Comparison of ENCODE assay signal across 2 cellular contexts in genomic region chr11:1163911-1164735, GRCh38.
TF ChIP-seq lines count a peak whose summit lies in the region.

No MANE protein-coding gene starts in this region.

TF ChIP-seq in SK-N-SH, 30 proteins besides CTCF, POLR2A, EP300 and RAD21 (continued from another document):
- TF ChIP-seq JUND (IDR thresholded peaks at IDR 0.05), result no peak
- TF ChIP-seq POLR2AphosphoS5 (IDR thresholded peaks at IDR 0.05; ENCODE audit: low read depth, low read length), result no peak
- no peak for TF ChIP-seq USF1 (IDR thresholded peaks at IDR 0.05; ENCODE audit: borderline replicate concordance, low read depth)
- no peak for TF ChIP-seq IRF3 (IDR thresholded peaks at IDR 0.05; ENCODE audit: low read depth, low read length)
- TF ChIP-seq TCF12 (IDR thresholded peaks at IDR 0.05), result no peak
- TF ChIP-seq FOXM1 (IDR thresholded peaks at IDR 0.05; ENCODE audit: low read depth), result no peak
- TF ChIP-seq, protein P1, sequence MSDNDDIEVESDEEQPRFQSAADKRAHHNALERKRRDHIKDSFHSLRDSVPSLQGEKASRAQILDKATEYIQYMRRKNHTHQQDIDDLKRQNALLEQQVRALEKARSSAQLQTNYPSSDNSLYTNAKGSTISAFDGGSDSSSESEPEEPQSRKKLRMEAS (IDR thresholded peaks at IDR 0.05; ENCODE audit: low read depth), result no peak

TF ChIP-seq in SK-N-SH treated with all-trans-retinoic acid at 6 μM for 48 hours, 23 proteins besides CTCF, POLR2A, EP300 and RAD21 (continued from another document):
- TF ChIP-seq CREB5 (CRISPR knock-in tag; IDR thresholded peaks at IDR 0.05; ENCODE audit: low read depth) (no peak), ZNF565 (CRISPR knock-in tag; conservative IDR thresholded peaks at IDR 0.05; ENCODE audit: low read depth) (no peak), OSR1 (CRISPR knock-in tag; IDR thresholded peaks at IDR 0.05) (no peak), TOX (CRISPR knock-in tag; IDR thresholded peaks at IDR 0.05; ENCODE audit: borderline replicate concordance) (no peak), ESRRG (CRISPR knock-in tag; IDR thresholded peaks at IDR 0.05) (no peak), ZNF70 (CRISPR knock-in tag; IDR thresholded peaks at IDR 0.05) (no peak), ISL1 (CRISPR knock-in tag; IDR thresholded peaks at IDR 0.05) (no peak), ZFP30 (CRISPR knock-in tag; IDR thresholded peaks at IDR 0.05) (no peak), CSDC2 (CRISPR knock-in tag; IDR thresholded peaks at IDR 0.05) (no peak)
